ENCODE assay signal across 11 cellular contexts in genomic region chr18:46152808-46153617, GRCh38. TPM values are rescaled to one million over a fixed set of nuclear protein-coding genes. Genes with fewer than 3 reads are reported as not detected.
DNase-seq lines count a peak whose midpoint lies in the region; ATAC-seq and FAIRE-seq lines count a peak whose summit lies in the region.
"Had no signal": no experiment of that assay in that cellular context is flagged by ENCODE, and none has a peak within 500 bp of the region (broad histone marks: within the 10 kb centered on the region; RNA-seq: fewer than 3 reads in every experiment).

No MANE protein-coding gene starts in this region.

- H3K4me1 ChIP-seq in SJSA1 (replicated peaks): peaks cover 66% of the 10 kb centered on the region
- peaks cover 20% of the 10 kb centered on the region for H3K4me1 ChIP-seq in iPS-20b (ENCODE audit: insufficient read depth, low read length)

- no peaks in the 10 kb centered on the region for H3K36me3 ChIP-seq in SJSA1
- H3K36me3 ChIP-seq in iPS-20b (ENCODE audit: insufficient read depth, low read depth, low read length): no peaks in the 10 kb centered on the region

- H3K27ac ChIP-seq in SJSA1 (peak overlapping the region; percentile 55), iPS-20b (ENCODE audit: low read length) (no peak overlapping the region)
- H3K27ac ChIP-seq: BLaER1 had no signal

- H3K27me3 ChIP-seq in SJSA1 (replicated peaks) (no peaks in the 10 kb centered on the region), iPS-20b (ENCODE audit: insufficient read depth, low read length) (no peaks in the 10 kb centered on the region)
- H3K27me3 ChIP-seq: BLaER1 had no signal

- ATAC-seq in HG03095 (IDR thresholded peaks at IDR 0.05; ENCODE audit: unreplicated experiment) (no peak), HG03039 (IDR thresholded peaks at IDR 0.05; ENCODE audit: unreplicated experiment) (no peak)
- ATAC-seq: left lobe of liver had no signal

- DNase-seq in A172 (ENCODE audit: low spot score) (peak; percentile 63), HPDE6-E6E7 (ENCODE audit: extremely low spot score) (peak; percentile 84), SJSA1 (ENCODE audit: low read depth in 1 of 2, low spot score in 2 of 2) (peak; percentile 67 to 75), HTR-8/SVneo (ENCODE audit: insufficient read length, low spot score) (no peak), HuH-7.5 (ENCODE audit: low spot score) (no peak)

- no peaks in the 10 kb centered on the region for H3K9me3 ChIP-seq in SJSA1 (replicated peaks)
- H3K9me3 ChIP-seq in iPS-20b (ENCODE audit: insufficient read depth, low read depth, low read length): no peaks in the 10 kb centered on the region

- no peak for FAIRE-seq in HTR-8/SVneo (lab: Jason Lieb, UNC)
- FAIRE-seq: GM19239 had no signal

- H3K4me3 ChIP-seq in SJSA1 (no peak overlapping the region), iPS-20b (ENCODE audit: low read length) (peak overlapping the region; percentile 40; the same call in 1 of the 2 replicates)
- H3K4me3 ChIP-seq: BLaER1 had no signal

- no peak overlapping the region; the same call in 1 of the 2 replicates for H3K9ac ChIP-seq in iPS-20b (ENCODE audit: low read depth, low read length)
- H3K9ac ChIP-seq: BLaER1 had no signal

RNA-seq across cellular contexts. Expression of gene HAUS1, which starts 48.8 kb away (rescaled TPM):
- total RNA-seq in A172 (2014; rRNA removed; shearing (Covaris generic)): 45.4 and 50.3 TPM in 2 replicates
- total RNA-seq in SJSA1 (2014; rRNA removed; shearing (Covaris generic)): 86.3 and 97.4 TPM in 2 replicates

RNA-seq across cellular contexts. Expression of gene ATP5F1A, which starts 54.9 kb away (rescaled TPM):
- total RNA-seq in A172 (2014; rRNA removed; shearing (Covaris generic)): 463 and 550 TPM in 2 replicates
- 680 and 776 TPM in 2 replicates for total RNA-seq in SJSA1 (2014; rRNA removed; shearing (Covaris generic))

Comparison
In these comparisons a context has a peak if more than half of its experiments do, and no peak if none do; other contexts are left out.
1. DNase-seq: peak in A172 (single experiment), HPDE6-E6E7 (single experiment) and SJSA1 (2 of 2); none in HTR-8/SVneo (single experiment) and HuH-7.5 (single experiment).